8 cellular contexts compared by ENCODE assay signal in genomic region chr12:1318327-1319031, GRCh38.
DNase-seq lines count a peak whose midpoint lies in the region; ATAC-seq and TF ChIP-seq lines count a peak whose summit lies in the region.

No MANE protein-coding gene starts in this region.

- no peaks in the 10 kb centered on the region for H3K27me3 ChIP-seq in OCI-LY3 (ENCODE audit: low read depth, low read length)

- TF ChIP-seq CTCF in OCI-LY3 (IDR thresholded peaks at IDR 0.05; ENCODE audit: low read depth, low read length), result no peak

- no peaks in the 10 kb centered on the region for H3K79me2 ChIP-seq in OCI-LY3 (ENCODE audit: low read length)

- ATAC-seq in HG03565 (IDR thresholded peaks at IDR 0.05; ENCODE audit: unreplicated experiment) (no peak), GM19351 (IDR thresholded peaks at IDR 0.05; ENCODE audit: unreplicated experiment) (no peak), HG02763 (IDR thresholded peaks at IDR 0.05; ENCODE audit: unreplicated experiment) (no peak)

- H3K27ac ChIP-seq in OCI-LY3 (ENCODE audit: low read length), result peak overlapping the region; percentile 27

- peak overlapping the region; percentile 43 for H3K4me2 ChIP-seq in OCI-LY3 (ENCODE audit: low read length)

- peak overlapping the region; percentile 6; the same call in 1 of the 2 replicates for H3K4me3 ChIP-seq in OCI-LY3 (ENCODE audit: low read length)

- peaks cover 5% of the 10 kb centered on the region; the same call in 1 of the 2 replicates for H3K9me3 ChIP-seq in OCI-LY3 (ENCODE audit: insufficient read depth, low read length)

- peak; percentile 13 for DNase-seq in HS-5 (ENCODE audit: low read depth)
- DNase-seq in fibroblast of the conjunctiva (ENCODE audit: low read depth), result peak; percentile 32
- peak; percentile 55 for DNase-seq in retina
- DNase-seq in NOMO-1 treated with dmso at 0.1 percent for 144 hours (lab: John Stamatoyannopoulos, UW; ENCODE audit: unreplicated experiment), result no peak

- H3K4me1 ChIP-seq in OCI-LY3 (ENCODE audit: low read length), result peaks cover 34% of the 10 kb centered on the region

- no peak overlapping the region for H3K9ac ChIP-seq in OCI-LY3 (ENCODE audit: low read length)

- peaks cover 10% of the 10 kb centered on the region for H3K36me3 ChIP-seq in OCI-LY3 (replicated peaks; ENCODE audit: low read depth, low read length)

- no peaks in the 10 kb centered on the region for H4K20me1 ChIP-seq in OCI-LY3 (ENCODE audit: insufficient read depth, low read length)

- no peak overlapping the region; the same call in 1 of the 2 replicates for H2AFZ ChIP-seq in OCI-LY3 (ENCODE audit: low read depth, low read length)
